Comparison of ENCODE assay signal across 8 cellular contexts in the genomic region with DNA sequence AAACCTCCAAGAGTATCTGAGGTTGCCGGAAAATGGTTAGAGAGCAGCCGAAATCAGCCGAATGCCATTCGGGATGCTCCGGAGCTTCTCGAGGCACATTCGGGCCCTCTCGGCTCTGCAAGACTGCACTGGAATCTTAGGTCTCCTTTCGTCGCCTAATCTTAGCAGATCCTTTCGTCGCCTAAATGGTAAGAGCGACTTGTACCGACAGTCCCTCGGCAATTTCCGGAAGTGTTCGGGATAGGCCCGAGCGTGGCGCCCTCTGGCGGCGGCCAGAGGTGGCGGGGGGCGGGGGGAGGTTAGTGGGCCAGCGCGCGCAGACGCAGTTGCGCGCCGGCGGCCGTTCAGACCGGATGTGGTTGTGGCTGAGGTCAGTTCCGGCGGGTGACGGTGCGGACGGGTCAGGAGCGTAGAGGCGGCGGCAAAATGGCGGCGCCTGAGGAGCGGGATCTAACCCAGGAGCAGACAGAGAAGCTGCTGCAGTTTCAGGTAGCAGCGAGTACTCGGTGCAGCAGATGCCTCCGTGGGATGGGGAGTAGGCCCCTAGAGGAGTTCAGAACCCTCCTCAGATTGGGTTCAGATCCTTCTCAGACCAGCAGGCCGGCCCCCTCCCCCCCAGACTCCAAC. TPM values are rescaled to one million over a fixed set of nuclear protein-coding genes. Genes with fewer than 3 reads are reported as not detected.
DNase-seq lines count a peak whose midpoint lies in the region; ATAC-seq and TF ChIP-seq lines count a peak whose summit lies in the region.

A gene with protein sequence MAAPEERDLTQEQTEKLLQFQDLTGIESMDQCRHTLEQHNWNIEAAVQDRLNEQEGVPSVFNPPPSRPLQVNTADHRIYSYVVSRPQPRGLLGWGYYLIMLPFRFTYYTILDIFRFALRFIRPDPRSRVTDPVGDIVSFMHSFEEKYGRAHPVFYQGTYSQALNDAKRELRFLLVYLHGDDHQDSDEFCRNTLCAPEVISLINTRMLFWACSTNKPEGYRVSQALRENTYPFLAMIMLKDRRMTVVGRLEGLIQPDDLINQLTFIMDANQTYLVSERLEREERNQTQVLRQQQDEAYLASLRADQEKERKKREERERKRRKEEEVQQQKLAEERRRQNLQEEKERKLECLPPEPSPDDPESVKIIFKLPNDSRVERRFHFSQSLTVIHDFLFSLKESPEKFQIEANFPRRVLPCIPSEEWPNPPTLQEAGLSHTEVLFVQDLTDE (plus strand): TSS at position 404 of the 627 bp plus-strand sequence. CDS start 23 bp downstream, at position 427.

- TF ChIP-seq POLR2A in NB4 (IDR thresholded peaks at IDR 0.05; ENCODE audit: extremely low read depth, insufficient read length): peak; percentile 67
- peak; percentile 74 to 82 for TF ChIP-seq POLR2A in gastroesophageal sphincter (IDR thresholded peaks at IDR 0.05)

- 0% methylated on average over 4 to 8 of the region's 49 CpGs for WGBS in gastroesophageal sphincter (ENCODE audit: low coverage in 1 of 2), 2 donors

- H3K27me3 ChIP-seq in gastroesophageal sphincter (no peaks in the 10 kb centered on the region), neutrophil (no peaks in the 10 kb centered on the region)

- H3K4me1 ChIP-seq in gastroesophageal sphincter: peaks cover 0 to 50% (median 9%) of the 10 kb centered on the region in 3 donors
- H3K4me1 ChIP-seq in neutrophil (ENCODE audit: control insufficient read depth in 1 of 2, insufficient read depth in 1 of 2, low read depth in 1 of 2, low read length in 1 of 2): peaks cover 25 to 26% of the 10 kb centered on the region in 2 experiments

- peak within 1 kb of the TSS; percentile 99 for H3K4me3 Mint-ChIP-seq in activated naive CD4-positive, alpha-beta T cell treated with anti-CD3 and anti-CD28 coated beads, Interleukin-2, amount 10 ng/mL, durations not matched to agents 7 days and 5 days

- H3K9me3 ChIP-seq in SK-N-MC (ENCODE audit: low read depth, low read length): no peaks in the 10 kb centered on the region
- H3K9me3 ChIP-seq in gastroesophageal sphincter: no peaks in the 10 kb centered on the region
- no peaks in the 10 kb centered on the region for H3K9me3 ChIP-seq in neutrophil

- H3K4me3 ChIP-seq in NB4 (ENCODE audit: low read depth, low read length) (peak within 1 kb of the TSS; percentile 95), SK-N-MC (peak within 1 kb of the TSS; percentile 94), gastroesophageal sphincter (peak within 1 kb of the TSS; percentile 86 to 96), neutrophil (ENCODE audit: low read depth in 1 of 2, low read length in 1 of 2) (peak within 1 kb of the TSS; percentile 75 to 99)

- H3K27me3 Mint-ChIP-seq in activated naive CD4-positive, alpha-beta T cell treated with anti-CD3 and anti-CD28 coated beads, Interleukin-2, amount 10 ng/mL, durations not matched to agents 7 days and 5 days: peaks cover 20% of the 10 kb centered on the region

- DNase-seq in GM10248 (ENCODE audit: extremely low spot score): peak; percentile 99
- DNase-seq in NB4 (ENCODE audit: low read depth): peak; percentile 98
- peak; percentile 99 for DNase-seq in SK-N-MC (ENCODE audit: low read depth, low spot score)
- DNase-seq in activated naive CD4-positive, alpha-beta T cell treated with anti-CD3 and anti-CD28 coated beads, Interleukin-2, amount 10 ng/mL, durations not matched to agents 7 days and 5 days: peak; percentile 96
- peak; percentile 62 to 100 (median 93) for DNase-seq in substantia nigra (lab: John Stamatoyannopoulos, UW)

- ATAC-seq in HG02571 (IDR thresholded peaks at IDR 0.05; ENCODE audit: unreplicated experiment): peak; percentile 90
- peak; percentile 99 for ATAC-seq in gastroesophageal sphincter

- peaks cover 36% of the 10 kb centered on the region for H3K4me1 Mint-ChIP-seq in activated naive CD4-positive, alpha-beta T cell treated with anti-CD3 and anti-CD28 coated beads, Interleukin-2, amount 10 ng/mL, durations not matched to agents 7 days and 5 days

- H3K27ac Mint-ChIP-seq in activated naive CD4-positive, alpha-beta T cell treated with anti-CD3 and anti-CD28 coated beads, Interleukin-2, amount 10 ng/mL, durations not matched to agents 7 days and 5 days: peak within 1 kb of the TSS; percentile 96

- CTCF ChIA-PET in GM10248 (lab: Yijun Ruan, JAX): interaction anchor here (0.6 to 6.0 kb wide), 38 partner anchors 9 to 718 kb away, joined by 3 to 47 read pairs (median 5); a partner anchor contains a TSS
- CTCF ChIA-PET in activated naive CD4-positive, alpha-beta T cell treated with anti-CD3 and anti-CD28 coated beads, Interleukin-2, amount 10 ng/mL, durations not matched to agents 7 days and 5 days (lab: Charles Lee): interaction anchor here (0.6 to 3.3 kb wide), 18 partner anchors 9 to 90 kb away, joined by 3 to 12 read pairs (median 4); a partner anchor contains a TSS

- peaks cover 10% of the 10 kb centered on the region for H3K36me3 ChIP-seq in SK-N-MC (ENCODE audit: insufficient read depth, low read length)
- peaks cover 0 to 3% of the 10 kb centered on the region in 2 donors for H3K36me3 ChIP-seq in gastroesophageal sphincter
- no peaks in the 10 kb centered on the region for H3K36me3 ChIP-seq in neutrophil

- POLR2A ChIA-PET in GM10248 (lab: Yijun Ruan, JAX): interaction anchor here (0.6 to 1.4 kb wide), 2 partner anchors 90 to 95 kb away, joined by 7 to 9 read pairs; a partner anchor contains a TSS

- H3K9me3 Mint-ChIP-seq in activated naive CD4-positive, alpha-beta T cell treated with anti-CD3 and anti-CD28 coated beads, Interleukin-2, amount 10 ng/mL, durations not matched to agents 7 days and 5 days: no peaks in the 10 kb centered on the region

- TF ChIP-seq CTCF in GM10248 (IDR thresholded peaks at IDR 0.05; ENCODE audit: control extremely low read depth, extremely low read depth, low read depth, missing control alignments) (peak; percentile 89), NB4 (IDR thresholded peaks at IDR 0.05; ENCODE audit: low read depth, low read length) (peak; percentile 81), gastroesophageal sphincter (IDR thresholded peaks at IDR 0.05) (peak; percentile 94 to 99 (median 98)), neutrophil (IDR thresholded peaks at IDR 0.05) (peak; percentile 100)

- H3K9ac ChIP-seq in SK-N-MC (ENCODE audit: insufficient read length): peak within 1 kb of the TSS; percentile 98

- H3K36me3 Mint-ChIP-seq in activated naive CD4-positive, alpha-beta T cell treated with anti-CD3 and anti-CD28 coated beads, Interleukin-2, amount 10 ng/mL, durations not matched to agents 7 days and 5 days: peaks cover 13% of the 10 kb centered on the region

- H3K27ac ChIP-seq in SK-N-MC (peak within 1 kb of the TSS; percentile 94), gastroesophageal sphincter (peak within 1 kb of the TSS; percentile 94 to 99 (median 97)), neutrophil (peak within 1 kb of the TSS; percentile 94), substantia nigra (ENCODE audit: low read depth, low read length, poor library complexity, severe bottlenecking) (peak within 1 kb of the TSS; percentile 93)

- TF ChIP-seq EP300 in gastroesophageal sphincter (IDR thresholded peaks at IDR 0.05): no peak

RNA-seq across cellular contexts. Expression of the gene that starts here (rescaled TPM):
- 10 to 100 TPM; 25.3 to 27.7 (median 25.5) TPM for total RNA-seq in gastroesophageal sphincter

Comparison
In these comparisons a context has a peak if more than half of its experiments do, and no peak if none do; other contexts are left out.
1. Peak in every context shown above with its lines: DNase-seq, ATAC-seq, H3K4me3 ChIP-seq and H3K27ac ChIP-seq.